ENCODE assay signal across 21 cellular contexts in genomic region chr15:101323793-101324505, GRCh38. TPM values are rescaled to one million over a fixed set of nuclear protein-coding genes. Genes with fewer than 3 reads are reported as not detected.
DNase-seq lines count a peak whose midpoint lies in the region; ATAC-seq and TF ChIP-seq lines count a peak whose summit lies in the region.
"Had no signal": no experiment of that assay in that cellular context is flagged by ENCODE, and none has a peak within 500 bp of the region (broad histone marks: within the 10 kb centered on the region; RNA-seq: fewer than 3 reads in every experiment).

No MANE protein-coding gene starts in this region.

- H4K20me1 ChIP-seq in BLaER1 treated with 17β-estradiol and CSF1 and Interleukin-3, amounts not matched to agents 10 nM and 100 nM, result no peaks in the 10 kb centered on the region

- H3K27me3 ChIP-seq in BLaER1 treated with 17β-estradiol and CSF1 and Interleukin-3, amounts not matched to agents 10 nM and 100 nM, result no peaks in the 10 kb centered on the region; a peak in 1 of 22 replicates
- H3K27me3 ChIP-seq in RWPE2 (ENCODE audit: insufficient read depth, poor library complexity, severe bottlenecking), result no peaks in the 10 kb centered on the region
- H3K27me3 ChIP-seq in spleen (replicated peaks in 1 of 7), result peaks cover 0 to 53% (median 0%) of the 10 kb centered on the region in 7 donors

- no peak for TF ChIP-seq CTCF in RWPE2 (IDR thresholded peaks at IDR 0.05; ENCODE audit: poor library complexity, severe bottlenecking)
- TF ChIP-seq CTCF in spleen (IDR thresholded peaks at IDR 0.05 in 8 of 11, conservative IDR thresholded peaks at IDR 0.05 in 3 of 11), result no peak

- no peaks in the 10 kb centered on the region for H3K9me3 ChIP-seq in BLaER1 treated with 17β-estradiol and CSF1 and Interleukin-3, amounts not matched to agents 10 nM and 100 nM (replicated peaks in 1 of 11)
- H3K9me3 ChIP-seq in RWPE2 (ENCODE audit: severe bottlenecking) (no peaks in the 10 kb centered on the region), spleen (no peaks in the 10 kb centered on the region)
- H3K9me3 ChIP-seq: A549 had no signal

- no peak overlapping the region for H3K4me3 ChIP-seq in BLaER1 treated with 17β-estradiol and CSF1 and Interleukin-3, amounts not matched to agents 10 nM and 100 nM
- H3K4me3 ChIP-seq in RWPE2 (ENCODE audit: severe bottlenecking), result no peak overlapping the region
- no peak overlapping the region for H3K4me3 ChIP-seq in spleen
- H3K4me3 ChIP-seq: A549 had no signal

- intact Hi-C loops in spleen (cut with DNase I; ENCODE audit: low total_unique reads), result no loop called here

- no peak for TF ChIP-seq POLR2A in spleen (IDR thresholded peaks at IDR 0.05)

- H3K4me1 ChIP-seq in BLaER1 treated with 17β-estradiol and CSF1 and Interleukin-3, amounts not matched to agents 10 nM and 100 nM, result peaks cover 9 to 59% (median 54%) of the 10 kb centered on the region in 10 experiments
- H3K4me1 ChIP-seq in RWPE2 (ENCODE audit: insufficient read depth, poor library complexity, severe bottlenecking) (no peaks in the 10 kb centered on the region), spleen (peaks cover 0 to 19% (median 12%) of the 10 kb centered on the region in 6 donors)
- H3K4me1 ChIP-seq: A549 had no signal

- peak overlapping the region in 1 of 11 experiments; percentile 5; a peak in 1 of 22 replicates for H3K27ac ChIP-seq in BLaER1 treated with 17β-estradiol and CSF1 and Interleukin-3, amounts not matched to agents 10 nM and 100 nM
- no peak overlapping the region for H3K27ac ChIP-seq in RWPE2 (ENCODE audit: poor library complexity, severe bottlenecking)
- peak overlapping the region in 1 of 8 donors; percentile 17 for H3K27ac ChIP-seq in spleen
- H3K27ac ChIP-seq: C4-2B, KMS-11 had no signal

- no peak for ATAC-seq in RWPE2 (ENCODE audit: low read depth)
- no peak for ATAC-seq in left lobe of liver
- ATAC-seq: A549 had no signal

- no peaks in the 10 kb centered on the region for H3K36me3 ChIP-seq in BLaER1 treated with 17β-estradiol and CSF1 and Interleukin-3, amounts not matched to agents 10 nM and 100 nM
- H3K36me3 ChIP-seq in RWPE2 (ENCODE audit: low read depth) (no peaks in the 10 kb centered on the region), spleen (peaks cover 0 to 99% (median 13%) of the 10 kb centered on the region in 6 donors)

- peak; percentile 53 for DNase-seq in RWPE2 (ENCODE audit: low spot score)
- peak; percentile 40 for DNase-seq in left lobe of liver (ENCODE audit: low spot score)
- peak; percentile 56 for DNase-seq in spleen
- no peak for DNase-seq in D341Med (ENCODE audit: low spot score)
- no peak for DNase-seq in NCI-H748 (lab: John Stamatoyannopoulos, UW; ENCODE audit: unreplicated experiment)
- no peak for DNase-seq in NCI-H774 (lab: John Stamatoyannopoulos, UW)
- DNase-seq: CD8-positive, alpha-beta memory T cell; HCEC 1CT; IMR-90; NCI-H1048; NCI-H1417 treated with DMSO at 0.1 percent for 48 hours; NCI-H1694 treated with DMSO at 0.1 percent for 48 hours; NCI-H2081; NCI-H226; NCI-H510A treated with DMSO at 0.1 percent for 48 hours; RPMI8226; SHP77 had no signal

- H3K9ac ChIP-seq in BLaER1 treated with 17β-estradiol and CSF1 and Interleukin-3, amounts not matched to agents 10 nM and 100 nM, result no peak overlapping the region
- H3K9ac ChIP-seq: KMS-11 had no signal

- H3K4me2 ChIP-seq in BLaER1 treated with 17β-estradiol and CSF1 and Interleukin-3, amounts not matched to agents 10 nM and 100 nM, result peak overlapping the region; percentile 3 to 85 (median 57); a peak in 19 of 22 replicates
- H3K4me2 ChIP-seq: A549, KMS-11 had no signal

- WGBS in spleen, 5 donors, result 81 to 90% (median 88%) methylated on average over 21 of the region's 21 CpGs

RNA-seq across cellular contexts. Expression of gene SNRPA1, which starts 28.9 kb away (rescaled TPM):
- total RNA-seq in left lobe of liver (22.2 TPM), spleen (10 to 100 TPM; 56.2 to 85.4 (median 68.8) TPM)
- polyA plus RNA-seq in spleen, result 10 to 100 TPM; 74.6 to 75.1 (median 74.7) TPM

RNA-seq across cellular contexts. Expression of gene SELENOS, which starts 46.7 kb away (rescaled TPM):
- 33.9 TPM for total RNA-seq in left lobe of liver
- total RNA-seq in spleen, result 100 to 1,000 TPM in 1 of 7 donors, 10 to 100 TPM in 6; 47.3 to 109 (median 63.8) TPM
- polyA plus RNA-seq in spleen, result 10 to 100 TPM; 25.7 to 41.1 (median 39.7) TPM

Comparison
In these comparisons a context has a peak if more than half of its experiments do, and no peak if none do; other contexts are left out.
1. DNase-seq: peak in RWPE2 (single experiment), left lobe of liver (single experiment) and spleen (single experiment); none in D341Med (single experiment), NCI-H748 (single experiment) and NCI-H774 (single experiment).